ENCODE assay signal across 27 cellular contexts in the genomic region with DNA sequence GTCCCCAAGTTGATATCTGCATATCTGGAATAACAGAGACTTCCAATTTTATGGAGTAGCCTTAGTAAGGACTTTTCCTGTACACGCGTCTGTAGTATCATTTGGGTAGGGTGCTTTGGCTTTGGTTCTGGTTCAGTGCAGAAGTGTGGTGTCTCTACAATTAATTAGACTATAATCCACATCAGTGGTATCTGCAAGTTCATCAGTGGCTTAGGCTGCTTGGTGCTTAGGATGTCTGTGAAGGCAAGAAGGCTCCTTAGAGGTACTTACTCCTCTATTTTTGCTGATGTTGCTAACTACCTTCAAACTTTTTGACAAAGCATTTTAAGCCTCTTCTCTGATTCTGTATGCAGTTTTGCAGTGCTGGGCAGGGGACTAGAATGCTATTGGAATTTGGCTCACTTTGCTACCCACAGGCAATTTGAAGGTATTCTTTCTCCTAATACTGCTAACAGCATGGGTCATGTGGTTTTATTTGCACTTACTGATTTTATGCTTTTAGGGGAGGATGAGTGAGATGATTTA. TPM values are rescaled to one million over a fixed set of nuclear protein-coding genes. Genes with fewer than 3 reads are reported as not detected.
DNase-seq lines count a peak whose midpoint lies in the region; ATAC-seq, FAIRE-seq and TF ChIP-seq lines count a peak whose summit lies in the region.
"Had no signal": no experiment of that assay in that cellular context is flagged by ENCODE, and none has a peak within 500 bp of the region (broad histone marks: within the 10 kb centered on the region; RNA-seq: fewer than 3 reads in every experiment).

No MANE protein-coding gene starts in this region.

- no peak for TF ChIP-seq CTCF in HepG2 (CRISPR knock-in tag; IDR thresholded peaks at IDR 0.05)
- no peak for TF ChIP-seq CTCF in right lobe of liver (IDR thresholded peaks at IDR 0.05)
- TF ChIP-seq CTCF in mesothelial cell of epicardium (IDR thresholded peaks at IDR 0.05; ENCODE audit: unreplicated experiment): no peak
- no peak for TF ChIP-seq CTCF in progenitor cell of endocrine pancreas (IDR thresholded peaks at IDR 0.05; ENCODE audit: unreplicated experiment)
- TF ChIP-seq CTCF in uterus (IDR thresholded peaks at IDR 0.05): no peak

- H3K27me3 ChIP-seq in HepG2 (ENCODE audit: control insufficient read depth in 1 of 2, insufficient read depth in 2 of 2, low read length in 2 of 2): no peaks in the 10 kb centered on the region
- H3K27me3 ChIP-seq in right lobe of liver: no peaks in the 10 kb centered on the region
- no peaks in the 10 kb centered on the region for H3K27me3 ChIP-seq in uterus
- H3K27me3 ChIP-seq: BE2C; BLaER1 treated with 17β-estradiol and CSF1 and Interleukin-3, amounts not matched to agents 10 nM and 100 nM had no signal

- H3K9me3 Mint-ChIP-seq in mesothelial cell of epicardium (peaks cover 57% of the 10 kb centered on the region), progenitor cell of endocrine pancreas (ENCODE audit: low read depth) (peaks cover 38% of the 10 kb centered on the region)
- peaks cover 28% of the 10 kb centered on the region for H3K9me3 Mint-ChIP-seq in activated T-helper 17 cell treated with anti-CD3 and anti-CD28 coated beads, Interleukin-2, amount 50 U/mL, for 72 hours

- BruUV-seq in HepG2 (replicated peaks; lab: Mats Ljungman, UMichigan): no TSS peak

- in situ Hi-C loops in HepG2 (cut with HindIII; ENCODE audit: extremely low pct_ligation_motif_present, low pct_unique_long_range_greater_than_20kb): no loop called here

- peaks cover 95% of the 10 kb centered on the region for H3K9me3 ChIP-seq in HepG2 (ENCODE audit: low read length)
- peaks cover 0 to 22% (median 0%) of the 10 kb centered on the region in 4 donors for H3K9me3 ChIP-seq in right lobe of liver
- peaks cover 0 to 38% of the 10 kb centered on the region in 2 donors for H3K9me3 ChIP-seq in uterus
- H3K9me3 ChIP-seq: BE2C, HAP-1 had no signal

- no peak for FAIRE-seq in HepG2 (lab: Jason Lieb, UNC)
- FAIRE-seq: A549, D721Med, GM12891, GM18507, H54 had no signal

- DNase-seq in HepG2 (ENCODE audit: low spot score) (no peak), right lobe of liver (no peak), mesothelial cell of epicardium (ENCODE audit: low spot score in 2 of 2, unreplicated experiment in 2 of 2) (no peak), progenitor cell of endocrine pancreas (ENCODE audit: low spot score, unreplicated experiment) (no peak), uterus (no peak), medulla oblongata (ENCODE audit: extremely low spot score) (no peak)
- DNase-seq: 8988T; ACHN; AML-193; BE2C; CD4-positive, alpha-beta T cell; CD8-positive, alpha-beta memory T cell; DMS 273 treated with DMSO at 0.1 percent for 48 hours; DMS53; DMS79 treated with DMSO at 0.1 percent for 48 hours; GF-D8; GOT3; HFFc6 had no signal

- TF ChIP-seq EP300 in HepG2 (IDR thresholded peaks at IDR 0.05; ENCODE audit: low read depth in 2 of 2, low read length in 2 of 2) (no peak), HepG2 (CRISPR knock-in tag; IDR thresholded peaks at IDR 0.05; ENCODE audit: borderline replicate concordance) (no peak)

- H3K4me2 ChIP-seq in HepG2 (ENCODE audit: low read depth, low read length): no peak overlapping the region
- H3K4me2 ChIP-seq: A549; BLaER1 treated with 17β-estradiol and CSF1 and Interleukin-3, amounts not matched to agents 10 nM and 100 nM had no signal

- CTCF ChIA-PET in HepG2 (lab: Yijun Ruan, JAX; ENCODE audit: low intra/inter-chr PET ratio, low total read pairs): no interaction called here

- POLR2A ChIA-PET in HepG2 (lab: Yijun Ruan, JAX): no interaction called here

- H3K36me3 Mint-ChIP-seq in mesothelial cell of epicardium (peaks cover 74% of the 10 kb centered on the region), progenitor cell of endocrine pancreas (ENCODE audit: insufficient read depth) (peaks cover 57% of the 10 kb centered on the region)
- peaks cover 5% of the 10 kb centered on the region for H3K36me3 Mint-ChIP-seq in activated T-helper 17 cell treated with anti-CD3 and anti-CD28 coated beads, Interleukin-2, amount 50 U/mL, for 72 hours (ENCODE audit: low read depth)

- no peak overlapping the region for H3K27ac ChIP-seq in HepG2 (ENCODE audit: extremely low read length, insufficient read depth, low read length)
- no peak overlapping the region for H3K27ac ChIP-seq in right lobe of liver
- no peak overlapping the region for H3K27ac ChIP-seq in uterus
- H3K27ac ChIP-seq: A549; BLaER1 treated with 17β-estradiol and CSF1 and Interleukin-3, amounts not matched to agents 10 nM and 100 nM had no signal

- H3K27ac Mint-ChIP-seq in mesothelial cell of epicardium: peak overlapping the region; percentile 1
- H3K27ac Mint-ChIP-seq in progenitor cell of endocrine pancreas: peak overlapping the region; percentile 87
- H3K27ac Mint-ChIP-seq in activated T-helper 17 cell treated with anti-CD3 and anti-CD28 coated beads, Interleukin-2, amount 50 U/mL, for 72 hours: no peak overlapping the region
- H3K27ac Mint-ChIP-seq: CD4-positive, alpha-beta T cell; CD8-positive, alpha-beta memory T cell; HFFc6 had no signal

- TF ChIP-seq POLR2A in HepG2 (IDR thresholded peaks at IDR 0.05; ENCODE audit: insufficient read depth in 1 of 2, low read depth in 2 of 2, low read length in 2 of 2): peak; percentile 41 to 42; a peak in 3 of 4 replicates
- TF ChIP-seq POLR2A in right lobe of liver (IDR thresholded peaks at IDR 0.05): no peak
- no peak for TF ChIP-seq POLR2A in uterus (IDR thresholded peaks at IDR 0.05)

- no peak overlapping the region for H2AFZ ChIP-seq in HepG2 (ENCODE audit: low read length)

- WGBS in HepG2 (ENCODE audit: low lambda C conversion rate): 98% methylated on average over 2 of the region's 2 CpGs
- 80% methylated on average over 1 of the region's 2 CpGs for WGBS in right lobe of liver (ENCODE audit: insufficient coverage, low coverage, low lambda C conversion rate, missing lambda C conversion rate)

- H3K4me1 ChIP-seq in HepG2 (ENCODE audit: insufficient read depth, low read length): no peaks in the 10 kb centered on the region
- no peaks in the 10 kb centered on the region for H3K4me1 ChIP-seq in right lobe of liver
- H3K4me1 ChIP-seq in uterus: no peaks in the 10 kb centered on the region
- H3K4me1 ChIP-seq: A549, BE2C, HAP-1 had no signal

- H3K4me1 Mint-ChIP-seq in mesothelial cell of epicardium (peaks cover 3% of the 10 kb centered on the region), progenitor cell of endocrine pancreas (ENCODE audit: low read depth) (peaks cover 4% of the 10 kb centered on the region)
- no peaks in the 10 kb centered on the region for H3K4me1 Mint-ChIP-seq in activated T-helper 17 cell treated with anti-CD3 and anti-CD28 coated beads, Interleukin-2, amount 50 U/mL, for 72 hours
- H3K4me1 Mint-ChIP-seq: CD8-positive, alpha-beta memory T cell had no signal

- peaks cover 7% of the 10 kb centered on the region; the same call in 1 of the 2 replicates for H4K20me1 ChIP-seq in HepG2 (ENCODE audit: insufficient read depth, low read length)
- H4K20me1 ChIP-seq: BLaER1 treated with 17β-estradiol and CSF1 and Interleukin-3, amounts not matched to agents 10 nM and 100 nM had no signal

- ATAC-seq in HepG2: no peak
- no peak for ATAC-seq in right lobe of liver
- ATAC-seq in activated T-helper 17 cell treated with anti-CD3 and anti-CD28 coated beads, Interleukin-2, amount 50 U/mL, for 72 hours (replicated peaks): no peak
- ATAC-seq: A549 had no signal

- TF ChIP-seq RAD21 in HepG2 (CRISPR knock-in tag; IDR thresholded peaks at IDR 0.05): no peak

- no peak overlapping the region for H3K9ac ChIP-seq in HepG2 (ENCODE audit: insufficient read depth, low read depth, low read length)
- H3K9ac ChIP-seq: BLaER1 treated with 17β-estradiol and CSF1 and Interleukin-3, amounts not matched to agents 10 nM and 100 nM had no signal

- H3K4me3 ChIP-seq in HepG2 (replicated peaks in 1 of 3; ENCODE audit: insufficient read depth in 1 of 3, low read depth in 2 of 3, low read length in 3 of 3) (no peak overlapping the region), right lobe of liver (no peak overlapping the region), uterus (no peak overlapping the region)
- H3K4me3 ChIP-seq: A549, HAP-1 had no signal

- no peaks in the 10 kb centered on the region for H3K79me2 ChIP-seq in HepG2 (ENCODE audit: insufficient read depth, low read length)

- intact Hi-C loops in HepG2 (cut with micrococcal nuclease; ENCODE audit: unreplicated experiment) (loop anchor here (5.0 kb wide), 1 partner anchor 118 kb away; no protein-coding TSS in a partner anchor), right lobe of liver (cut with DNase I) (no loop called here), uterus (cut with DNase I; ENCODE audit: low total_unique reads) (no loop called here)

- H3K27me3 Mint-ChIP-seq in mesothelial cell of epicardium (ENCODE audit: low read depth) (no peaks in the 10 kb centered on the region), progenitor cell of endocrine pancreas (no peaks in the 10 kb centered on the region)
- no peaks in the 10 kb centered on the region for H3K27me3 Mint-ChIP-seq in activated T-helper 17 cell treated with anti-CD3 and anti-CD28 coated beads, Interleukin-2, amount 50 U/mL, for 72 hours
- H3K27me3 Mint-ChIP-seq: CD4-positive, alpha-beta T cell had no signal

- H3K4me3 Mint-ChIP-seq in mesothelial cell of epicardium (no peak overlapping the region), progenitor cell of endocrine pancreas (ENCODE audit: low read depth) (no peak overlapping the region)
- no peak overlapping the region for H3K4me3 Mint-ChIP-seq in activated T-helper 17 cell treated with anti-CD3 and anti-CD28 coated beads, Interleukin-2, amount 50 U/mL, for 72 hours
- H3K4me3 Mint-ChIP-seq: CD14-positive monocyte; CD4-positive, alpha-beta T cell; CD8-positive, alpha-beta memory T cell; HFFc6 had no signal

- H3K36me3 ChIP-seq in HepG2 (replicated peaks in 1 of 2; ENCODE audit: control insufficient read depth in 1 of 2, insufficient read depth in 2 of 2, low read length in 2 of 2) (0 out of 5 replicates have a peak, but pooled peaks cover 1 to 4% of the 10 kb centered on the region in 2 experiments), right lobe of liver (no peaks in the 10 kb centered on the region), uterus (no peaks in the 10 kb centered on the region)
- H3K36me3 ChIP-seq: BE2C, HAP-1 had no signal

RNA-seq across cellular contexts. Expression of a gene that starts 49.4 kb away (rescaled TPM):
- total RNA-seq in HepG2 (2016; rRNA removed; fragmentation: Illumina TruSeq; extraction: Trizol) (2.5 and 18.9 TPM in 2 replicates), right lobe of liver (1 to 10 TPM in 2 of 6 experiments, under 1 TPM in 4; 0.37 to 1.7 (median 0.60) TPM), mesothelial cell of epicardium (30.5 to 35.1 TPM (median 31.9 TPM) in 3 replicates), progenitor cell of endocrine pancreas (18.0 and 18.7 TPM in 2 replicates), uterus (10 to 100 TPM in 2 of 4 donors, 1 to 10 TPM in 2; 2.6 to 19.4 (median 10.9) TPM)
- total RNA-seq in HepG2 (2016; cell fraction: cytosol; rRNA removed; fragmentation: Illumina TruSeq; extraction: Trizol; ENCODE audit: low read depth): 0.30 and 0.35 TPM in 2 replicates
- total RNA-seq in HepG2 (2016; cell fraction: insoluble cytoplasmic fraction; rRNA removed; fragmentation: Illumina TruSeq; extraction: Trizol): 2.0 and 16.5 TPM in 2 replicates
- total RNA-seq in HepG2 (2016; cell fraction: membrane; rRNA removed; fragmentation: Illumina TruSeq; extraction: Trizol): 0.90 and 1.1 TPM in 2 replicates
- total RNA-seq in HepG2 (2016; cell fraction: nucleus; rRNA removed; fragmentation: Illumina TruSeq; extraction: Trizol): 66.8 and 83.4 TPM in 2 replicates
- polyA plus RNA-seq in HepG2 (2011; rRNA removed): 1.3 TPM in 2 replicates
- 0.05 TPM in 2 replicates for polyA plus RNA-seq in HepG2 (2011; cell fraction: cytosol; rRNA removed)
- 11.8 and 14.7 TPM in 2 replicates for polyA plus RNA-seq in HepG2 (2011; cell fraction: nucleus; rRNA removed)
- 1.9 and 2.0 TPM in 2 replicates for polyA plus RNA-seq in HepG2 (2012)
- polyA plus RNA-seq in HepG2 (2016; cell fraction: cytosol; fragmentation: Illumina TruSeq; extraction: Trizol; ENCODE audit: low read depth): 0.01 and 0.02 TPM in 2 replicates
- 0.15 and 0.17 TPM in 2 replicates for polyA plus RNA-seq in HepG2 (2016; cell fraction: insoluble cytoplasmic fraction; fragmentation: Illumina TruSeq; extraction: Trizol; ENCODE audit: low read depth)
- 0.03 and 0.06 TPM in 2 replicates for polyA plus RNA-seq in HepG2 (2016; cell fraction: membrane; fragmentation: Illumina TruSeq; extraction: Trizol; ENCODE audit: low read depth)
- polyA plus RNA-seq in HepG2 (2016; cell fraction: nucleus; fragmentation: Illumina TruSeq; extraction: Trizol; ENCODE audit: insufficient read depth, low read depth): 8.4 and 10.5 TPM in 2 replicates
- 0.05 and 36.1 TPM in 2 replicates for polyA minus RNA-seq in HepG2 (2011; rRNA and poly(A)+ RNA removed; ENCODE audit: low replicate concordance)
- polyA minus RNA-seq in HepG2 (2011; cell fraction: cytosol; rRNA and poly(A)+ RNA removed): 0.79 and 0.97 TPM in 2 replicates
- polyA minus RNA-seq in HepG2 (2011; cell fraction: nucleus; rRNA and poly(A)+ RNA removed): 112 and 125 TPM in 2 replicates
- total RNA-seq in activated T-helper 17 cell treated with anti-CD3 and anti-CD28 coated beads, Interleukin-2, amount 50 U/mL, for 72 hours: under 1 TPM; 0.24 to 0.64 TPM

Comparison
In these comparisons a context has a peak if more than half of its experiments do, and no peak if none do; other contexts are left out.
1. POLR2A ChIP-seq: peak in HepG2 (2 of 2); none in right lobe of liver (single experiment) and uterus (0 of 2).